In genomic region chr2:64622443-64623231, GRCh38 we compare ENCODE assay signal across 1 cellular context.
TF ChIP-seq lines count a peak whose summit lies in the region.

No MANE protein-coding gene starts in this region.

TF ChIP-seq in SK-N-SH, 30 proteins besides CTCF, POLR2A, EP300 and RAD21:
- no peak for TF ChIP-seq JUND (IDR thresholded peaks at IDR 0.05)
- TF ChIP-seq RCOR1 (IDR thresholded peaks at IDR 0.05; ENCODE audit: low read length): no peak
- TF ChIP-seq SMC3 (IDR thresholded peaks at IDR 0.05; ENCODE audit: low read depth, low read length): no peak
- TF ChIP-seq, protein P1, sequence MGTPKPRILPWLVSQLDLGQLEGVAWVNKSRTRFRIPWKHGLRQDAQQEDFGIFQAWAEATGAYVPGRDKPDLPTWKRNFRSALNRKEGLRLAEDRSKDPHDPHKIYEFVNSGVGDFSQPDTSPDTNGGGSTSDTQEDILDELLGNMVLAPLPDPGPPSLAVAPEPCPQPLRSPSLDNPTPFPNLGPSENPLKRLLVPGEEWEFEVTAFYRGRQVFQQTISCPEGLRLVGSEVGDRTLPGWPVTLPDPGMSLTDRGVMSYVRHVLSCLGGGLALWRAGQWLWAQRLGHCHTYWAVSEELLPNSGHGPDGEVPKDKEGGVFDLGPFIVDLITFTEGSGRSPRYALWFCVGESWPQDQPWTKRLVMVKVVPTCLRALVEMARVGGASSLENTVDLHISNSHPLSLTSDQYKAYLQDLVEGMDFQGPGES (IDR thresholded peaks at IDR 0.05; ENCODE audit: low read depth, low read length): no peak
- TF ChIP-seq POLR2AphosphoS5 (IDR thresholded peaks at IDR 0.05; ENCODE audit: low read depth, low read length): no peak
